In genomic region chr11:73172992-73173656, GRCh38 we compare ENCODE assay signal across 14 cellular contexts. TPM values are rescaled to one million over a fixed set of nuclear protein-coding genes. Genes with fewer than 3 reads are reported as not detected.
"Had no signal": no experiment of that assay in that cellular context is flagged by ENCODE, and none has a peak within 500 bp of the region (broad histone marks: within the 10 kb centered on the region; RNA-seq: fewer than 3 reads in every experiment).

No MANE protein-coding gene starts in this region.

- H3K4me3 Mint-ChIP-seq: activated CD8-positive, alpha-beta memory T cell treated with anti-CD3 and anti-CD28 coated beads, Interleukin-2, amount 10 ng/mL, durations not matched to agents 7 days and 5 days; activated naive CD8-positive, alpha-beta T cell treated with anti-CD3 and anti-CD28 coated beads for 36 hours; activated T-cell treated with anti-CD3 and anti-CD28 coated beads, Interleukin-2, amount 50 U/mL, for 24 hours; natural killer cell had no signal

- H3K27me3 Mint-ChIP-seq: activated naive CD8-positive, alpha-beta T cell treated with anti-CD3 and anti-CD28 coated beads for 36 hours; activated T-cell treated with anti-CD3 and anti-CD28 coated beads, Interleukin-2, amount 50 U/mL, for 24 hours had no signal

- H3K36me3 ChIP-seq: breast epithelium, esophagus squamous epithelium, lower lobe of right lung, stomach, thyroid gland had no signal

- DNase-seq: activated CD4-positive, alpha-beta T cell treated with anti-CD3 and anti-CD28 coated beads, Interleukin-2, amount 50 U/mL, for 48 hours; activated CD4-positive, CD25-positive, alpha-beta regulatory T cell treated with anti-CD3 and anti-CD28 coated beads, Interleukin-2, amount 50 U/mL, for 72 hours; activated CD8-positive, alpha-beta memory T cell treated with anti-CD3 and anti-CD28 coated beads, Interleukin-2, amount 10 ng/mL, durations not matched to agents 7 days and 5 days; activated gamma-delta T cell treated with Interleukin-2 at 50 U/mL for 16 hours; activated naive CD8-positive, alpha-beta T cell treated with anti-CD3 and anti-CD28 coated beads for 36 hours; activated T-cell treated with anti-CD3 and anti-CD28 coated beads, Interleukin-2, amount 50 U/mL, for 24 hours; esophagus squamous epithelium; lower lobe of right lung; natural killer cell; stimulated activated CD4-positive, alpha-beta T cell treated with anti-CD3 and anti-CD28 coated beads, Interleukin-4, amount 100 ng/mL, for 1 hour; thyroid gland had no signal

- H3K4me1 ChIP-seq: breast epithelium had no signal

- H3K27ac Mint-ChIP-seq: activated CD8-positive, alpha-beta memory T cell treated with anti-CD3 and anti-CD28 coated beads, Interleukin-2, amount 10 ng/mL, durations not matched to agents 7 days and 5 days; activated naive CD8-positive, alpha-beta T cell treated with anti-CD3 and anti-CD28 coated beads for 36 hours; activated T-cell treated with anti-CD3 and anti-CD28 coated beads, Interleukin-2, amount 50 U/mL, for 24 hours; natural killer cell; progenitor cell of endocrine pancreas had no signal

- H3K9me3 Mint-ChIP-seq: activated naive CD8-positive, alpha-beta T cell treated with anti-CD3 and anti-CD28 coated beads for 36 hours; activated T-cell treated with anti-CD3 and anti-CD28 coated beads, Interleukin-2, amount 50 U/mL, for 24 hours; natural killer cell had no signal

- H3K36me3 Mint-ChIP-seq: activated CD8-positive, alpha-beta memory T cell treated with anti-CD3 and anti-CD28 coated beads, Interleukin-2, amount 10 ng/mL, durations not matched to agents 7 days and 5 days; activated naive CD8-positive, alpha-beta T cell treated with anti-CD3 and anti-CD28 coated beads for 36 hours; natural killer cell had no signal

- ATAC-seq: activated CD8-positive, alpha-beta memory T cell treated with anti-CD3 and anti-CD28 coated beads, Interleukin-2, amount 10 ng/mL, durations not matched to agents 7 days and 5 days; natural killer cell had no signal

- H3K4me3 ChIP-seq: breast epithelium, esophagus squamous epithelium, lower lobe of right lung, stomach, thyroid gland had no signal

- H3K4me1 Mint-ChIP-seq: activated naive CD8-positive, alpha-beta T cell treated with anti-CD3 and anti-CD28 coated beads for 36 hours had no signal

- H3K27ac ChIP-seq: lower lobe of right lung, thyroid gland had no signal

- H3K9me3 ChIP-seq: breast epithelium, esophagus squamous epithelium, lower lobe of right lung, stomach, thyroid gland had no signal

- H3K27me3 ChIP-seq: breast epithelium, esophagus squamous epithelium, stomach, thyroid gland had no signal

RNA-seq across cellular contexts. Expression of gene P2RY2, which starts 45.0 kb away (rescaled TPM):
- total RNA-seq: activated CD8-positive, alpha-beta memory T cell treated with anti-CD3 and anti-CD28 coated beads, Interleukin-2, amount 10 ng/mL, durations not matched to agents 7 days and 5 days; activated naive CD8-positive, alpha-beta T cell treated with anti-CD3 and anti-CD28 coated beads for 36 hours had no signal
